In the genomic region with DNA sequence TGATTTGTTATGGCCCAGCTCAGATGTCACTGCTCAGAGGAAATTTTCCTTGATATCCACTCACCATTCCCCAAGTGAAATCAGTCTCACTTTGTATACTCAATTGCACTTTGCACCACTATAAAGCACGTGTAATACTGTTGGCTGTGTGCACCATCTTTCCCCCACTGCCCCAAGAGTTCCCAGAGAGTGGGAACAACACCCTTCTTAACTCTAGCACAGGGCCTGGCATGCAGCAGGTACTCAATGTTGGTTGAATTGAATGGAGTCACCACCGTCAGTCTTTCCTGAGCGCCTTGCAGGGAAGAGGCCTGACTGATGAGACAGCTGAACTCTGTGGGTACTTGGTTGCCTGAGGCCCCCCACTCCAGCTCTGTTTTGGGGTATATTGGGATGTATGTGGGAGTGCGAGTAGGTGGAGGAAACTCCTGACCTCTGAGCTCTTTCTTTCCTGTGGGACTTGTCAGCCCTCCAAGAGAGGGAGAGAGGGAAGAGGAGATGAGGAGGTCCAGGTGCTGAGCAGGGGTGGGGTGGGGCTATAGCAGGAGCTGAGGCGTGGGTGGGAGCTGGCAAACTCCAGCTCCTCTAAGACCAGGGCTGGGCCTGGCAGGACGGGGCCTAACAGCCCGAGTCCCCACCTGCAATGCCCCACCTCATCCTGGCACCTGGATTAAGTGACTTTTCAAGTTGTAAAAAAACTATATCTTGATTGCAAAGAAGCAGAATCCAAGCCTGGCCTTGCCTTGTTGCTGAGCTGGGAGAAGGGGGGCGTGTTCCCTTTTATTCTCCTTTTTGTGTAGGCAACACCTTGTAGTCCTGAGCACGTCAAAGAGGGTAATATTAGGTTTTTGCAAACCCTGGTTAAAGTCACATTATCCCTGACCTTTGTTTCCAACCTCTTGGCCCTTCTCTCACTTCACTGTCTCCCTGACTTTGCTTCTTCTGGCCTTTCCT, we compare ENCODE assay signal across 1 cellular context.
TF ChIP-seq lines count a peak whose summit lies in the region.

No MANE protein-coding gene starts in this region.

TF ChIP-seq in H1, 55 proteins besides CTCF, POLR2A, EP300 and RAD21:
- TF ChIP-seq SRF (IDR thresholded peaks at IDR 0.05; ENCODE audit: low read depth, low read length) (no peak), JUND (IDR thresholded peaks at IDR 0.05; ENCODE audit: low read length) (no peak), ZNF274 (IDR thresholded peaks at IDR 0.05; ENCODE audit: borderline replicate concordance, extremely low read depth, low read length) (no peak), BRCA1 (IDR thresholded peaks at IDR 0.05; ENCODE audit: low read depth, low read length) (no peak), SP4 (IDR thresholded peaks at IDR 0.05; ENCODE audit: low read length) (no peak), CEBPB (IDR thresholded peaks at IDR 0.05; ENCODE audit: low read depth, low read length) (no peak), ATF2 (IDR thresholded peaks at IDR 0.05; ENCODE audit: low read length) (no peak), TEAD4 (IDR thresholded peaks at IDR 0.05; ENCODE audit: low read depth, low read length) (no peak), SIN3A (conservative IDR thresholded peaks at IDR 0.05 in 1 of 2, IDR thresholded peaks at IDR 0.05 in 1 of 2; ENCODE audit: low read depth in 1 of 2, low read length in 2 of 2) (no peak), ASH2L (IDR thresholded peaks at IDR 0.05; ENCODE audit: low read length) (no peak), CBX5 (IDR thresholded peaks at IDR 0.05; ENCODE audit: low read depth, low read length) (no peak), EGR1 (IDR thresholded peaks at IDR 0.05; ENCODE audit: borderline replicate concordance, low read depth, low read length) (no peak), BACH1 (IDR thresholded peaks at IDR 0.05; ENCODE audit: low read length) (no peak), HDAC2 (IDR thresholded peaks at IDR 0.05; ENCODE audit: borderline replicate concordance in 1 of 2, low read depth in 2 of 2, low read length in 2 of 2) (no peak), SUZ12 (IDR thresholded peaks at IDR 0.05; ENCODE audit: low read length) (no peak), EZH2 (IDR thresholded peaks at IDR 0.05; ENCODE audit: low read depth, low read length, severe bottlenecking) (no peak), PHF8 (conservative IDR thresholded peaks at IDR 0.05; ENCODE audit: low read depth, low read length) (no peak), SIRT6 (IDR thresholded peaks at IDR 0.05; ENCODE audit: low read length) (no peak), SAP30 (IDR thresholded peaks at IDR 0.05; ENCODE audit: insufficient read depth, insufficient replicate concordance, low read length) (no peak), KDM5A (IDR thresholded peaks at IDR 0.05; ENCODE audit: low read length) (no peak)
